In genomic region chr20:6051505-6051904, GRCh38 we compare ENCODE assay signal across 11 cellular contexts. TPM values are rescaled to one million over a fixed set of nuclear protein-coding genes. Genes with fewer than 3 reads are reported as not detected.
A peak's percentile ranks its signal among the peaks of the same experiment; 100 is the strongest.
DNase-seq lines count a peak whose midpoint lies in the region; ATAC-seq and TF ChIP-seq lines count a peak whose summit lies in the region.
"Had no signal": no experiment of that assay in that cellular context is flagged by ENCODE, and none has a peak within 500 bp of the region (broad histone marks: within the 10 kb centered on the region; RNA-seq: fewer than 3 reads in every experiment).

No MANE protein-coding gene starts in this region.

- peak overlapping the region in 2 of 3 experiments; percentile 29 to 72 for H3K27ac Mint-ChIP-seq in nephron
- H3K27ac Mint-ChIP-seq: activated T-helper 17 cell treated with anti-CD3 and anti-CD28 coated beads, Interleukin-2, amount 50 U/mL, for 72 hours had no signal

- H3K36me3 Mint-ChIP-seq in nephron (ENCODE audit: low read depth): peaks cover 10% of the 10 kb centered on the region

- H3K4me1 Mint-ChIP-seq in nephron: peaks cover 21% of the 10 kb centered on the region
- H3K4me1 Mint-ChIP-seq: activated T-helper 17 cell treated with anti-CD3 and anti-CD28 coated beads, Interleukin-2, amount 50 U/mL, for 72 hours had no signal

- no peaks in the 10 kb centered on the region for H3K9me3 Mint-ChIP-seq in nephron
- H3K9me3 Mint-ChIP-seq: activated T-helper 17 cell treated with anti-CD3 and anti-CD28 coated beads, Interleukin-2, amount 50 U/mL, for 72 hours had no signal

- no peak overlapping the region for H3K27ac ChIP-seq in dorsolateral prefrontal cortex
- H3K27ac ChIP-seq: gastrocnemius medialis, tibial artery had no signal

- intact Hi-C loops in dorsolateral prefrontal cortex (cut with DNase I): no loop called here

- DNase-seq in Daoy (ENCODE audit: low read depth): peak; percentile 37
- DNase-seq in LHCN-M2 (ENCODE audit: low read depth): peak; percentile 23
- DNase-seq in dorsolateral prefrontal cortex: no peak
- DNase-seq in stimulated activated naive CD4-positive, alpha-beta T cell treated with Interleukin-2 at 50 U/mL for 16 hours (lab: John Stamatoyannopoulos, UW): no peak
- DNase-seq in putamen (ENCODE audit: low spot score): no peak
- DNase-seq in NCI-H510A treated with DMSO at 0.1 percent for 48 hours (lab: John Stamatoyannopoulos, UW): no peak
- DNase-seq: gastrocnemius medialis, tibial artery had no signal

- H3K4me3 ChIP-seq in dorsolateral prefrontal cortex: peak overlapping the region in 38 of 59 donors; percentile 10 to 63 (median 48)
- H3K4me3 ChIP-seq: tibial artery had no signal

- peak overlapping the region; percentile 56 to 79 (median 63) for H3K4me3 Mint-ChIP-seq in nephron
- H3K4me3 Mint-ChIP-seq: activated T-helper 17 cell treated with anti-CD3 and anti-CD28 coated beads, Interleukin-2, amount 50 U/mL, for 72 hours had no signal

- H3K27me3 Mint-ChIP-seq in nephron (ENCODE audit: low read depth): peaks cover 58% of the 10 kb centered on the region

- TF ChIP-seq CTCF in dorsolateral prefrontal cortex (IDR thresholded peaks at IDR 0.05 in 54 of 56, conservative IDR thresholded peaks at IDR 0.05 in 2 of 56; ENCODE audit: low read depth in 1 of 56, partially characterized antibody in 56 of 56) (no peak), nephron (IDR thresholded peaks at IDR 0.05; ENCODE audit: unreplicated experiment in 3 of 3) (no peak)

- peaks cover 0 to 27% (median 9%) of the 10 kb centered on the region in 45 donors for H3K27me3 ChIP-seq in dorsolateral prefrontal cortex

- ATAC-seq in HG02981 (IDR thresholded peaks at IDR 0.05; ENCODE audit: unreplicated experiment): no peak
- ATAC-seq: activated T-helper 17 cell treated with anti-CD3 and anti-CD28 coated beads, Interleukin-2, amount 50 U/mL, for 72 hours; gastrocnemius medialis had no signal

RNA-seq across cellular contexts. Expression of gene LRRN4, which starts 2.4 kb away (rescaled TPM):
- 0.15 and 0.86 TPM in 2 replicates for total RNA-seq in Daoy (2014; rRNA removed; shearing (Covaris generic))
- total RNA-seq in LHCN-M2 (2014; rRNA removed) (not detected in 2 replicates), dorsolateral prefrontal cortex (1 to 10 TPM in 2 of 120 experiments, under 1 TPM in 105, not detected in 13; 0.17 to 1.0 (median 0.35) TPM)
- polyA plus RNA-seq in LHCN-M2 (2012): not detected
- total RNA-seq: activated T-helper 17 cell treated with anti-CD3 and anti-CD28 coated beads, Interleukin-2, amount 50 U/mL, for 72 hours; gastrocnemius medialis had no signal

RNA-seq across cellular contexts. Expression of gene CRLS1, which starts 45.6 kb away (rescaled TPM):
- total RNA-seq in Daoy (2014; rRNA removed; shearing (Covaris generic)): 54.5 and 80.8 TPM in 2 replicates
- 33.0 and 37.8 TPM in 2 replicates for total RNA-seq in LHCN-M2 (2014; rRNA removed)
- 31.2 TPM for polyA plus RNA-seq in LHCN-M2 (2012)
- total RNA-seq in dorsolateral prefrontal cortex: 10 to 100 TPM; 16.8 to 36.2 (median 25.9) TPM

Comparison
In these comparisons a context has a peak if more than half of its experiments do, and no peak if none do; other contexts are left out.
1. DNase-seq: peak in Daoy (single experiment) and LHCN-M2 (single experiment); none in dorsolateral prefrontal cortex (0 of 10), stimulated activated naive CD4-positive, alpha-beta T cell treated with Interleukin-2 at 50 U/mL for 16 hours (single experiment), putamen (single experiment) and NCI-H510A treated with DMSO at 0.1 percent for 48 hours (single experiment).